ENCODE assay signal across 20 cellular contexts in the genomic region with DNA sequence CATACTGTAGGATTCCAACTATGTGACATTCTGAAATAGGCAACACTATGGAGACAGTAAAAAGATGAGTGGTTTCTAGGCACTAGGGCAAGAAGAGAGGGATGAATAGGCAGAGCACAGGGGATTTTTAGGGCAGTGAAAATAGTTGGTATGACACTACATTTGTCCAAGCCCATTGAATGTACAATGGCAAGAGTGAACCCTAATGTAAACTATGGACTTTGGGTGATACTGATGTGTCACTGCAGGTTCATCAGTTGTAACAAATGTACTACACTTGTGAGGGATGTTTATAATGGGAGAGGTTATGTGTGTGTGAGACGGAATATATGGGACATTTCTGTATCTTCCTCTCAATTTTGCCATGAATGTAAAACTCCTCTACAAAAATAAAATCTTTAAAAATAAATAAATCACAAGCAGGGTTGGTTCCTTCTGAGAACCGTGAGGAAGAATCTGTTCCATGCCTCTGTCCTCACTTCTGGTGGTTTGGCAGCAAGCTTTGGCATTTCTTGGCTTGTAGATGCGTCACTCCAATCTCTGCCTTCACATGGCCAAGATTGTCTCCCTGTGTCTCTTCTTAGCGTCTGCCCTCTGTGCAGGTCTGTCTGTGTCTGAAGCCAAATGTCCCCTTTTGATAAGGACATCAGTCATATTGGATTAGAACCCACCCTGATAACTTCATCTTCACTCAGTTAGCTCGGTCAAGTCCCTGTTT.
DNase-seq lines count a peak whose midpoint lies in the region; TF ChIP-seq lines count a peak whose summit lies in the region.
"Had no signal": no experiment of that assay in that cellular context is flagged by ENCODE, and none has a peak within 500 bp of the region (broad histone marks: within the 10 kb centered on the region; RNA-seq: fewer than 3 reads in every experiment).

No MANE protein-coding gene starts in this region.

- no peak overlapping the region for H4K5ac ChIP-seq in mesendoderm (ENCODE audit: low read length)

- H3K4me2 ChIP-seq in mesendoderm (ENCODE audit: low read length) = no peak overlapping the region

- H3K27ac ChIP-seq in sigmoid colon (peak overlapping the region; percentile 52 to 88 (median 74)), mesendoderm (ENCODE audit: low read depth, low read length) (no peak overlapping the region), WERI-Rb-1 (no peak overlapping the region)
- H3K27ac ChIP-seq: body of pancreas, colonic mucosa had no signal

- intact Hi-C loops in sigmoid colon (cut with DNase I) = loop anchor here (5.0 kb wide), 1 partner anchor 44 kb away; no protein-coding TSS in a partner anchor

- H2BK5ac ChIP-seq in mesendoderm (ENCODE audit: low read length) = no peak overlapping the region

- no peak overlapping the region for H3K23ac ChIP-seq in mesendoderm (ENCODE audit: low read length)

- H3K4me1 ChIP-seq in sigmoid colon = peaks cover 0 to 100% (median 91%) of the 10 kb centered on the region in 4 donors
- H3K4me1 ChIP-seq in mesendoderm (ENCODE audit: control insufficient read depth, low read depth, low read length) = no peaks in the 10 kb centered on the region
- H3K4me1 ChIP-seq: colonic mucosa had no signal

- 87 to 91% methylated on average over 5 of the region's 5 CpGs for WGBS in sigmoid colon, 2 donors
- no CpG with 5 or more reads among the region's 5 CpGs for WGBS in mesendoderm (ENCODE audit: extremely low coverage, insufficient coverage, low lambda C conversion rate)

- H3K36me3 ChIP-seq in sigmoid colon = peaks cover 0 to 7% (median 2%) of the 10 kb centered on the region in 4 donors
- H3K36me3 ChIP-seq in mesendoderm (ENCODE audit: control insufficient read depth, insufficient read depth, low read length) = no peaks in the 10 kb centered on the region
- H3K36me3 ChIP-seq in WERI-Rb-1 = no peaks in the 10 kb centered on the region
- H3K36me3 ChIP-seq: colonic mucosa had no signal

- H3K9ac ChIP-seq in mesendoderm (ENCODE audit: low read length) = no peak overlapping the region

- TF ChIP-seq EP300 in sigmoid colon (IDR thresholded peaks at IDR 0.05) = peak in 2 of 4 donors; percentile 35 to 38

- DNase-seq in AG10803 (ENCODE audit: low read depth) (peak; percentile 86), amniotic epithelial cell (ENCODE audit: low read depth) (peak; percentile 51), fibroblast of mammary gland (ENCODE audit: low read depth) (peak; percentile 81), sigmoid colon (no peak), mesendoderm (no peak), globus pallidus (ENCODE audit: low spot score) (no peak), WERI-Rb-1 (no peak)
- DNase-seq in NK-92 treated with Interleukin-12 subunit alpha and Interleukin-12 subunit beta, amount 100 ng/mL, for 24 hours (lab: John Stamatoyannopoulos, UW) = no peak
- DNase-seq: activated CD4-positive, alpha-beta T cell treated with anti-CD3 and anti-CD28 coated beads for 48 hours; body of pancreas; colonic mucosa; foreskin melanocyte; left cardiac atrium; MM.1S; NCI-H1694; NCI-H82; PC-3; SIG-M5; substantia nigra; T-helper 1 cell had no signal

- H3K9me3 ChIP-seq in sigmoid colon (no peaks in the 10 kb centered on the region), WERI-Rb-1 (ENCODE audit: severe bottlenecking) (no peaks in the 10 kb centered on the region)
- H3K9me3 ChIP-seq: body of pancreas, colonic mucosa had no signal

- H3K79me1 ChIP-seq in mesendoderm (ENCODE audit: low read length) = peaks cover 21% of the 10 kb centered on the region

- no peak for TF ChIP-seq POLR2A in sigmoid colon (IDR thresholded peaks at IDR 0.05)

- H3K18ac ChIP-seq in mesendoderm (ENCODE audit: low read length) = no peak overlapping the region

- H3K4me3 ChIP-seq in AG10803 (ENCODE audit: low read length) (no peak overlapping the region), fibroblast of mammary gland (ENCODE audit: control insufficient read depth, low read depth, low read length) (no peak overlapping the region), sigmoid colon (no peak overlapping the region), mesendoderm (ENCODE audit: low read length) (no peak overlapping the region), WERI-Rb-1 (ENCODE audit: low read depth, low read length) (no peak overlapping the region)
- H3K4me3 ChIP-seq: body of pancreas, colonic mucosa had no signal

- no peak overlapping the region for H2AK5ac ChIP-seq in mesendoderm (ENCODE audit: low read length)

- H4K8ac ChIP-seq in mesendoderm (ENCODE audit: low read depth, low read length) = no peak overlapping the region

- H3K27me3 ChIP-seq in sigmoid colon (no peaks in the 10 kb centered on the region), mesendoderm (ENCODE audit: insufficient read depth, low read length, poor library complexity) (no peaks in the 10 kb centered on the region), WERI-Rb-1 (ENCODE audit: insufficient read depth, low read depth, severe bottlenecking) (no peaks in the 10 kb centered on the region)
- H3K27me3 ChIP-seq: body of pancreas, colonic mucosa had no signal

- H3K79me2 ChIP-seq in mesendoderm (ENCODE audit: control insufficient read depth, insufficient read depth, low read length) = peaks cover 9% of the 10 kb centered on the region

- TF ChIP-seq CTCF in AG10803 (conservative IDR thresholded peaks at IDR 0.05; ENCODE audit: low read length) (no peak), fibroblast of mammary gland (conservative IDR thresholded peaks at IDR 0.05; ENCODE audit: control insufficient read depth, insufficient read depth, low read depth, low read length) (no peak), sigmoid colon (IDR thresholded peaks at IDR 0.05) (no peak), WERI-Rb-1 (IDR thresholded peaks at IDR 0.05; ENCODE audit: low read depth, low read length) (no peak)

- H2BK15ac ChIP-seq in mesendoderm (replicated peaks; ENCODE audit: low read depth) = no peak overlapping the region

- H3K4ac ChIP-seq in mesendoderm (ENCODE audit: low read depth, low read length) = no peak overlapping the region

- H3K56ac ChIP-seq in mesendoderm (ENCODE audit: low read length) = no peak overlapping the region

- H2BK120ac ChIP-seq in mesendoderm (ENCODE audit: low read depth, low read length) = no peak overlapping the region

Comparison
In these comparisons a context has a peak if more than half of its experiments do, and no peak if none do; other contexts are left out.
1. DNase-seq: peak in AG10803 (single experiment), amniotic epithelial cell (single experiment) and fibroblast of mammary gland (single experiment); none in sigmoid colon (single experiment), mesendoderm (single experiment), NK-92 treated with Interleukin-12 subunit alpha and Interleukin-12 subunit beta, amount 100 ng/mL, for 24 hours (single experiment), globus pallidus (single experiment) and WERI-Rb-1 (single experiment).
2. H3K27ac ChIP-seq: peak in sigmoid colon (4 of 4); none in mesendoderm (single experiment) and WERI-Rb-1 (single experiment).